Comparison of ENCODE assay signal across 19 cellular contexts in the genomic region with DNA sequence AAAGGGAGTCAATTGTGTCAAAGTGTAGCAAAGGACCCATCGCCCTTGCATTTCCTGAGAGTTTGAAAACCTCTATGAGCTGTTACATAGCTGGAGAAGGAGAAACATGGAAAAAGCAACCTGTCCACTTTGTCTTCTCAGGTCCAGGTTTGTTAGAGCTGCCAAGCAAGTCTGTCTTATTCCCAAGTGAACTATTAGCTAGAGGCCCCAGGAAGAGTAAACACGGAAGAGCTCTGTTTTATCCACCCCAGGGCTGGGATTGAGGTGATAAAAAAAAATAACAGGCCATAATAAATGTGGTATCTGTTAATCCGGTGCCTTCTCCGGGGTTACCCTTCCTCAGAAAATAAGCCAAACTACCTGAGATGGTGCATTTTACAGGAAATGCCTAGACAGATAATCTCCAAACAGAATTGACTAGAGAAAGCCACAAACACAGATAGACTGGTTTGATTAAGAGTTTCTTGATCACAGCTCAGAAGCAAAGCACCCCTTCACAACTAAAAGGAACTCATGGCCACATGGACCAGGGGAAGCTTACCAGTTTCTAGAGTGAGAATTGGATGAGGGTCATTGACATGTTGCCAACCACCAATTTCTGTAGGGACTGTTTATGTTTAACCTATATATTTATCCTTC. TPM values are rescaled to one million over a fixed set of nuclear protein-coding genes. Genes with fewer than 3 reads are reported as not detected.
A peak's percentile ranks its signal among the peaks of the same experiment; 100 is the strongest.
DNase-seq lines count a peak whose midpoint lies in the region; ATAC-seq and TF ChIP-seq lines count a peak whose summit lies in the region.
"Had no signal": no experiment of that assay in that cellular context is flagged by ENCODE, and none has a peak within 500 bp of the region (broad histone marks: within the 10 kb centered on the region; RNA-seq: fewer than 3 reads in every experiment).

No MANE protein-coding gene starts in this region.

- peaks cover 25% of the 10 kb centered on the region for H3K4me1 Mint-ChIP-seq in activated CD8-positive, alpha-beta memory T cell treated with anti-CD3 and anti-CD28 coated beads, Interleukin-2, amount 10 ng/mL, durations not matched to agents 7 days and 5 days
- H3K4me1 Mint-ChIP-seq in activated CD8-positive, alpha-beta T cell treated with anti-CD3 and anti-CD28 coated beads for 36 hours (ENCODE audit: low read depth), result peaks cover 11% of the 10 kb centered on the region
- H3K4me1 Mint-ChIP-seq: B cell, memory B cell had no signal

- no peak overlapping the region for H4K12ac ChIP-seq in trophoblast cell (ENCODE audit: low read depth, low read length)

- CTCF ChIA-PET in activated CD8-positive, alpha-beta memory T cell treated with anti-CD3 and anti-CD28 coated beads, Interleukin-2, amount 10 ng/mL, durations not matched to agents 7 days and 5 days (lab: Charles Lee), result no interaction called here
- CTCF ChIA-PET in activated CD8-positive, alpha-beta T cell treated with anti-CD3 and anti-CD28 coated beads for 36 hours (lab: Charles Lee), result interaction anchor here (1.0 kb wide), 1 partner anchor 8 kb away, joined by 3 read pairs; no protein-coding TSS in a partner anchor

- no peak overlapping the region for H3K4ac ChIP-seq in trophoblast cell (ENCODE audit: low read depth, low read length)

- no peak overlapping the region for H4K8ac ChIP-seq in trophoblast cell (ENCODE audit: low read depth, low read length)

- DNase-seq in activated CD8-positive, alpha-beta memory T cell treated with anti-CD3 and anti-CD28 coated beads, Interleukin-2, amount 10 ng/mL, durations not matched to agents 7 days and 5 days, result peak; percentile 43
- no peak for DNase-seq in activated CD8-positive, alpha-beta memory T cell treated with anti-CD3 and anti-CD28 coated beads for 24 hours
- DNase-seq in Jurkat, Clone E6-1 (ENCODE audit: low read depth, low spot score), result peak; percentile 69
- DNase-seq in activated CD8-positive, alpha-beta T cell treated with anti-CD3 and anti-CD28 coated beads for 36 hours, result no peak
- DNase-seq in trophoblast cell (peak in 1 of 2 donors; percentile 27), colonic mucosa (no peak), substantia nigra (lab: John Stamatoyannopoulos, UW) (no peak)
- no peak for DNase-seq in stimulated activated CD4-positive, alpha-beta T cell treated with anti-CD3 and anti-CD28 coated beads, Interleukin-2, amount 100 ng/mL, for 24 hours
- DNase-seq: activated CD4-positive, alpha-beta T cell treated with anti-CD3 and anti-CD28 coated beads for 4 hours; amygdala; NCI-H1694; OCI-M1; ovary; right cardiac atrium; Right ventricle myocardium superior had no signal

- H3K27ac ChIP-seq in trophoblast cell (ENCODE audit: low read depth, low read length) (peak overlapping the region; percentile 48), colonic mucosa (no peak overlapping the region), substantia nigra (ENCODE audit: low read depth, low read length, poor library complexity, severe bottlenecking) (no peak overlapping the region)
- H3K27ac ChIP-seq: A549, ovary had no signal

- H2BK12ac ChIP-seq in trophoblast cell (ENCODE audit: low read length), result no peak overlapping the region

- no peak overlapping the region for H3K4me3 Mint-ChIP-seq in activated CD8-positive, alpha-beta memory T cell treated with anti-CD3 and anti-CD28 coated beads, Interleukin-2, amount 10 ng/mL, durations not matched to agents 7 days and 5 days
- H3K4me3 Mint-ChIP-seq in activated CD8-positive, alpha-beta T cell treated with anti-CD3 and anti-CD28 coated beads for 36 hours, result no peak overlapping the region
- H3K4me3 Mint-ChIP-seq: B cell; memory B cell; natural killer cell treated with Interleukin-12 subunit alpha and Interleukin-12 subunit beta and Interleukin-15 and Interleukin-18, amount 100 ng/mL, for 72 hours had no signal

- no peak overlapping the region for H2AFZ ChIP-seq in trophoblast cell (ENCODE audit: insufficient read depth, low read length, poor library complexity)

- no CpG with 5 or more reads among the region's 4 CpGs for whole genome bisulfite sequencing in trophoblast cell (ENCODE audit: extremely low coverage, insufficient coverage, insufficient read length)

- H3K18ac ChIP-seq in trophoblast cell (ENCODE audit: low read length), result no peak overlapping the region

- H3K79me1 ChIP-seq in trophoblast cell (ENCODE audit: low read length), result no peaks in the 10 kb centered on the region

- no peaks in the 10 kb centered on the region for H3K27me3 ChIP-seq in trophoblast cell (ENCODE audit: insufficient read depth, low read length)
- H3K27me3 ChIP-seq in colonic mucosa, result no peaks in the 10 kb centered on the region
- H3K27me3 ChIP-seq: ovary had no signal

- peaks cover 1% of the 10 kb centered on the region for H3K36me3 Mint-ChIP-seq in activated CD8-positive, alpha-beta memory T cell treated with anti-CD3 and anti-CD28 coated beads, Interleukin-2, amount 10 ng/mL, durations not matched to agents 7 days and 5 days
- no peaks in the 10 kb centered on the region for H3K36me3 Mint-ChIP-seq in activated CD8-positive, alpha-beta T cell treated with anti-CD3 and anti-CD28 coated beads for 36 hours (ENCODE audit: low read depth)
- H3K36me3 Mint-ChIP-seq: memory B cell; natural killer cell treated with Interleukin-12 subunit alpha and Interleukin-12 subunit beta and Interleukin-15 and Interleukin-18, amount 100 ng/mL, for 72 hours had no signal

- peak overlapping the region; percentile 34 for H3K27ac Mint-ChIP-seq in activated CD8-positive, alpha-beta memory T cell treated with anti-CD3 and anti-CD28 coated beads, Interleukin-2, amount 10 ng/mL, durations not matched to agents 7 days and 5 days
- no peak overlapping the region for H3K27ac Mint-ChIP-seq in activated CD8-positive, alpha-beta T cell treated with anti-CD3 and anti-CD28 coated beads for 36 hours
- H3K27ac Mint-ChIP-seq: B cell; memory B cell; natural killer cell treated with Interleukin-12 subunit alpha and Interleukin-12 subunit beta and Interleukin-15 and Interleukin-18, amount 100 ng/mL, for 72 hours had no signal

- POLR2A ChIA-PET in activated CD8-positive, alpha-beta T cell treated with anti-CD3 and anti-CD28 coated beads for 36 hours (lab: Charles Lee), result interaction anchor here (1.0 kb wide), 1 partner anchor 69 kb away, joined by 3 read pairs; no protein-coding TSS in a partner anchor

- no peaks in the 10 kb centered on the region for H3K79me2 ChIP-seq in trophoblast cell (ENCODE audit: control insufficient read depth, insufficient read depth, low read length, poor library complexity)

- H3K9ac ChIP-seq in trophoblast cell (ENCODE audit: low read length), result no peak overlapping the region
- H3K9ac ChIP-seq in colonic mucosa (ENCODE audit: low read depth in 2 of 2, low read length in 2 of 2), result no peak overlapping the region

- no peaks in the 10 kb centered on the region for H3K9me3 Mint-ChIP-seq in activated CD8-positive, alpha-beta memory T cell treated with anti-CD3 and anti-CD28 coated beads, Interleukin-2, amount 10 ng/mL, durations not matched to agents 7 days and 5 days (ENCODE audit: low read depth)
- H3K9me3 Mint-ChIP-seq in activated CD8-positive, alpha-beta T cell treated with anti-CD3 and anti-CD28 coated beads for 36 hours, result no peaks in the 10 kb centered on the region
- H3K9me3 Mint-ChIP-seq: memory B cell; natural killer cell treated with Interleukin-12 subunit alpha and Interleukin-12 subunit beta and Interleukin-15 and Interleukin-18, amount 100 ng/mL, for 72 hours had no signal

- peak; percentile 75 for ATAC-seq in activated CD8-positive, alpha-beta memory T cell treated with anti-CD3 and anti-CD28 coated beads, Interleukin-2, amount 10 ng/mL, durations not matched to agents 7 days and 5 days
- ATAC-seq in activated CD8-positive, alpha-beta T cell treated with anti-CD3 and anti-CD28 coated beads for 36 hours, result peak; percentile 34
- ATAC-seq: A549, right cardiac atrium had no signal

- no peaks in the 10 kb centered on the region for H3K27me3 Mint-ChIP-seq in activated CD8-positive, alpha-beta memory T cell treated with anti-CD3 and anti-CD28 coated beads, Interleukin-2, amount 10 ng/mL, durations not matched to agents 7 days and 5 days
- no peaks in the 10 kb centered on the region for H3K27me3 Mint-ChIP-seq in activated CD8-positive, alpha-beta T cell treated with anti-CD3 and anti-CD28 coated beads for 36 hours

- H3K9me3 ChIP-seq in trophoblast cell (ENCODE audit: insufficient read depth, low read depth, low read length) (no peaks in the 10 kb centered on the region), colonic mucosa (no peaks in the 10 kb centered on the region)
- H3K9me3 ChIP-seq: A549, ovary had no signal

- no peak overlapping the region for H3K4me2 ChIP-seq in trophoblast cell (ENCODE audit: low read length)
- H3K4me2 ChIP-seq: A549 had no signal

- no peak overlapping the region for H2AK5ac ChIP-seq in trophoblast cell (ENCODE audit: low read length)

- H3K23ac ChIP-seq in trophoblast cell (ENCODE audit: low read length), result no peak overlapping the region

- intact Hi-C loops in activated CD8-positive, alpha-beta T cell treated with anti-CD3 and anti-CD28 coated beads for 36 hours (cut with micrococcal nuclease), result no loop called here
- intact Hi-C loops in colonic mucosa (cut with DNase I), result no loop called here

- no peak overlapping the region for H2BK5ac ChIP-seq in trophoblast cell (ENCODE audit: low read depth, low read length, poor library complexity)

- H3K4me3 ChIP-seq in Jurkat, Clone E6-1 (ENCODE audit: low read length), result no peak overlapping the region
- no peak overlapping the region for H3K4me3 ChIP-seq in trophoblast cell (ENCODE audit: low read depth, low read length)
- H3K4me3 ChIP-seq in colonic mucosa, result no peak overlapping the region
- H3K4me3 ChIP-seq: A549, ovary had no signal

- H4K91ac ChIP-seq in trophoblast cell (ENCODE audit: low read depth, low read length), result no peak overlapping the region

- H2BK120ac ChIP-seq in trophoblast cell (ENCODE audit: insufficient read depth, low read length, poor library complexity), result no peak overlapping the region

- peaks cover 2% of the 10 kb centered on the region in 2 experiments for H3K4me1 ChIP-seq in trophoblast cell (ENCODE audit: control insufficient read depth in 1 of 2, insufficient read depth in 2 of 2, low read length in 2 of 2)
- no peaks in the 10 kb centered on the region for H3K4me1 ChIP-seq in colonic mucosa
- H3K4me1 ChIP-seq: A549 had no signal

- TF ChIP-seq CTCF in activated CD8-positive, alpha-beta T cell treated with anti-CD3 and anti-CD28 coated beads for 36 hours (IDR thresholded peaks at IDR 0.05), result no peak
- no peak for TF ChIP-seq CTCF in colonic mucosa (IDR thresholded peaks at IDR 0.05)

- H3K36me3 ChIP-seq in trophoblast cell (ENCODE audit: control insufficient read depth in 1 of 2, insufficient read depth in 2 of 2, low read length in 2 of 2) (no peaks in the 10 kb centered on the region), colonic mucosa (no peaks in the 10 kb centered on the region)
- H3K36me3 ChIP-seq: ovary had no signal

- H3K14ac ChIP-seq in trophoblast cell (ENCODE audit: low read length), result no peak overlapping the region

RNA-seq across cellular contexts. Expression of gene RELL1, which starts 35.9 kb away (rescaled TPM):
- total RNA-seq in activated CD8-positive, alpha-beta memory T cell treated with anti-CD3 and anti-CD28 coated beads, Interleukin-2, amount 10 ng/mL, durations not matched to agents 7 days and 5 days, result 10 to 100 TPM; 35.5 to 42.3 TPM
- 1.5 TPM for polyA plus RNA-seq in Jurkat, Clone E6-1 (2012; ENCODE audit: insufficient read depth, insufficient read length)
- 10 to 100 TPM; 13.8 to 15.3 TPM for total RNA-seq in activated CD8-positive, alpha-beta T cell treated with anti-CD3 and anti-CD28 coated beads for 36 hours
- 31.0 and 31.5 TPM in 2 replicates for polyA plus RNA-seq in trophoblast cell (2013)
- 10 to 100 TPM; 24.4 to 48.2 TPM for total RNA-seq in colonic mucosa

Comparison
In these comparisons a context has a peak if more than half of its experiments do, and no peak if none do; other contexts are left out.
1. DNase-seq: peak in activated CD8-positive, alpha-beta memory T cell treated with anti-CD3 and anti-CD28 coated beads, Interleukin-2, amount 10 ng/mL, durations not matched to agents 7 days and 5 days (single experiment) and Jurkat, Clone E6-1 (single experiment); none in activated CD8-positive, alpha-beta memory T cell treated with anti-CD3 and anti-CD28 coated beads for 24 hours (single experiment), activated CD8-positive, alpha-beta T cell treated with anti-CD3 and anti-CD28 coated beads for 36 hours (single experiment), colonic mucosa (single experiment), substantia nigra (0 of 49) and stimulated activated CD4-positive, alpha-beta T cell treated with anti-CD3 and anti-CD28 coated beads, Interleukin-2, amount 100 ng/mL, for 24 hours (0 of 2).